Comparison of ENCODE assay signal across 13 cellular contexts in genomic region chr22:35480143-35480542, GRCh38.
DNase-seq lines count a peak whose midpoint lies in the region; ATAC-seq, FAIRE-seq and TF ChIP-seq lines count a peak whose summit lies in the region.
"Had no signal": no experiment of that assay in that cellular context is flagged by ENCODE, and none has a peak within 500 bp of the region (broad histone marks: within the 10 kb centered on the region; RNA-seq: fewer than 3 reads in every experiment).

No MANE protein-coding gene starts in this region.

- H3K14ac ChIP-seq in H9 (ENCODE audit: insufficient read depth, low read length) = no peak overlapping the region

- H2BK12ac ChIP-seq in H9 (ENCODE audit: insufficient read length, low read depth, low read length) = no peak overlapping the region

- no peaks in the 10 kb centered on the region for H3K36me3 ChIP-seq in GM12878 (ENCODE audit: control insufficient read depth in 2 of 2, insufficient read depth in 2 of 2, low read length in 1 of 2)
- no peaks in the 10 kb centered on the region for H3K36me3 ChIP-seq in left lung
- no peaks in the 10 kb centered on the region for H3K36me3 ChIP-seq in thymus (ENCODE audit: control insufficient read depth, insufficient read depth)

- H2BK20ac ChIP-seq in H9 (ENCODE audit: low read depth, low read length, poor library complexity, severe bottlenecking) = no peak overlapping the region

- no peak overlapping the region for H3K4ac ChIP-seq in H9 (ENCODE audit: low read depth, low read length)

- POLR2A ChIA-PET in GM12878 (lab: Charles Lee) = no interaction called here

- peaks cover 21% of the 10 kb centered on the region for H3K27me3 Mint-ChIP-seq in H9 (ENCODE audit: low read depth)
- peaks cover 16 to 21% of the 10 kb centered on the region in 2 donors for H3K27me3 Mint-ChIP-seq in natural killer cell treated with Interleukin-12 subunit alpha and Interleukin-12 subunit beta and Interleukin-15 and Interleukin-18, amount 100 ng/mL, for 72 hours
- H3K27me3 Mint-ChIP-seq in activated T-cell treated with anti-CD3 and anti-CD28 coated beads, Interleukin-2, amount 50 U/mL, for 72 hours (ENCODE audit: low read depth) = peaks cover 42% of the 10 kb centered on the region

- CTCF ChIA-PET in GM12878 (lab: Yijun Ruan, JAX) = interaction anchor here (0.6 kb wide), 1 partner anchor 72 kb away, joined by 3 read pairs; no protein-coding TSS in a partner anchor

- H4K20me1 ChIP-seq in H9 (ENCODE audit: control insufficient read depth, insufficient read depth, insufficient read length) = no peaks in the 10 kb centered on the region
- no peaks in the 10 kb centered on the region for H4K20me1 ChIP-seq in GM12878 (ENCODE audit: control insufficient read depth, insufficient read depth)

- H3K9me3 Mint-ChIP-seq in H9 = no peaks in the 10 kb centered on the region
- no peaks in the 10 kb centered on the region for H3K9me3 Mint-ChIP-seq in natural killer cell treated with Interleukin-12 subunit alpha and Interleukin-12 subunit beta and Interleukin-15 and Interleukin-18, amount 100 ng/mL, for 72 hours
- H3K9me3 Mint-ChIP-seq in activated T-cell treated with anti-CD3 and anti-CD28 coated beads, Interleukin-2, amount 50 U/mL, for 72 hours = no peaks in the 10 kb centered on the region
- H3K9me3 Mint-ChIP-seq: naive thymus-derived CD8-positive, alpha-beta T cell had no signal

- H2AK5ac ChIP-seq in H9 (ENCODE audit: insufficient read length, low read length) = no peak overlapping the region

- no peak overlapping the region for H3K56ac ChIP-seq in H9 (ENCODE audit: insufficient read length, low read depth, low read length)

- no peak overlapping the region for H3K27ac ChIP-seq in H9 (ENCODE audit: insufficient read length, low read depth, low read length)
- no peak overlapping the region for H3K27ac ChIP-seq in GM12878 (ENCODE audit: control insufficient read depth, insufficient read depth)
- H3K27ac ChIP-seq in left lung = no peak overlapping the region
- H3K27ac ChIP-seq in thymus (ENCODE audit: low read depth) = peak overlapping the region; percentile 31

- no peak overlapping the region for H3K4me3 ChIP-seq in GM12878
- no peak overlapping the region for H3K4me3 ChIP-seq in left lung
- no peak overlapping the region for H3K4me3 ChIP-seq in thymus (ENCODE audit: low read length)

- no peak overlapping the region for H3K27ac Mint-ChIP-seq in H9
- H3K27ac Mint-ChIP-seq in natural killer cell treated with Interleukin-12 subunit alpha and Interleukin-12 subunit beta and Interleukin-15 and Interleukin-18, amount 100 ng/mL, for 72 hours = no peak overlapping the region
- no peak overlapping the region for H3K27ac Mint-ChIP-seq in activated T-cell treated with anti-CD3 and anti-CD28 coated beads, Interleukin-2, amount 50 U/mL, for 72 hours

- intact Hi-C loops in GM12878 (cut with micrococcal nuclease; ENCODE audit: unreplicated experiment) (no loop called here), left lung (cut with DNase I) (no loop called here)

- no peak overlapping the region for H3K4me3 Mint-ChIP-seq in H9
- H3K4me3 Mint-ChIP-seq in natural killer cell treated with Interleukin-12 subunit alpha and Interleukin-12 subunit beta and Interleukin-15 and Interleukin-18, amount 100 ng/mL, for 72 hours = no peak overlapping the region
- H3K4me3 Mint-ChIP-seq in activated T-cell treated with anti-CD3 and anti-CD28 coated beads, Interleukin-2, amount 50 U/mL, for 72 hours = no peak overlapping the region
- H3K4me3 Mint-ChIP-seq: naive thymus-derived CD8-positive, alpha-beta T cell had no signal

- no peak for TF ChIP-seq POLR2A in GM12878 (IDR thresholded peaks at IDR 0.05; ENCODE audit: low read depth, low read length)

- no peak overlapping the region for H4K91ac ChIP-seq in H9 (ENCODE audit: insufficient read length, low read depth, low read length)

- TF ChIP-seq EP300 in GM12878 (IDR thresholded peaks at IDR 0.05; ENCODE audit: borderline replicate concordance in 1 of 2, control insufficient read depth in 1 of 2, low read depth in 2 of 2, low read length in 2 of 2) = no peak

- no peak overlapping the region for H4K5ac ChIP-seq in H9 (ENCODE audit: insufficient read length, low read depth, low read length)

- no peak overlapping the region for H3K23ac ChIP-seq in H9 (ENCODE audit: insufficient read length, low read depth, low read length)

- RAD21 ChIA-PET in GM12878 (lab: Charles Lee; ENCODE audit: unreplicated experiment) = no interaction called here

- H3K18ac ChIP-seq in H9 (ENCODE audit: insufficient read length, low read depth, low read length) = no peak overlapping the region

- TF ChIP-seq RAD21 in GM12878 (IDR thresholded peaks at IDR 0.05; ENCODE audit: insufficient read depth, low read depth, low read length) = no peak

- no CpG with 5 or more reads among the region's 11 CpGs for WGBS in H9 (ENCODE audit: extremely low coverage, insufficient read length, low lambda C conversion rate)
- 8% methylated on average over 11 of the region's 11 CpGs for WGBS in GM12878 (ENCODE audit: insufficient coverage, insufficient replicate concordance, low lambda C conversion rate, missing lambda C conversion rate)
- WGBS in thymus = 82% methylated on average over 11 of the region's 11 CpGs

- H4K8ac ChIP-seq in H9 (replicated peaks; ENCODE audit: insufficient read length, low read depth, low read length) = no peak overlapping the region

- BruUV-seq in GM12878 (replicated peaks; lab: Mats Ljungman, UMichigan) = no TSS peak

- SMC1A ChIA-PET in GM12878 (lab: Charles Lee; ENCODE audit: uncharacterized antibody, unreplicated experiment) = no interaction called here

- no peaks in the 10 kb centered on the region for H3K79me1 ChIP-seq in H9 (ENCODE audit: insufficient read depth, low read depth, low read length, poor library complexity, severe bottlenecking)

- H3K36me3 Mint-ChIP-seq in H9 (ENCODE audit: insufficient read depth in 1 of 3, low read depth in 3 of 3) = no peaks in the 10 kb centered on the region
- H3K36me3 Mint-ChIP-seq in natural killer cell treated with Interleukin-12 subunit alpha and Interleukin-12 subunit beta and Interleukin-15 and Interleukin-18, amount 100 ng/mL, for 72 hours = no peaks in the 10 kb centered on the region
- no peaks in the 10 kb centered on the region for H3K36me3 Mint-ChIP-seq in activated T-cell treated with anti-CD3 and anti-CD28 coated beads, Interleukin-2, amount 50 U/mL, for 72 hours (ENCODE audit: insufficient read depth in 2 of 2)
- H3K36me3 Mint-ChIP-seq: naive thymus-derived CD8-positive, alpha-beta T cell had no signal

- H3K9ac ChIP-seq in H9 (ENCODE audit: extremely low read depth, insufficient read length, low read length) = no peak overlapping the region
- H3K9ac ChIP-seq in GM12878 (ENCODE audit: control insufficient read depth, insufficient read depth, low read length) = no peak overlapping the region

- H2AFZ ChIP-seq in H9 (ENCODE audit: low read length) (no peak overlapping the region), GM12878 (ENCODE audit: control insufficient read depth, low read depth, low read length) (no peak overlapping the region)

- H3K4me1 ChIP-seq in H9 (ENCODE audit: insufficient read depth, low read length) (0 out of 2 replicates have a peak, but pooled peaks cover 4% of the 10 kb centered on the region), GM12878 (ENCODE audit: control insufficient read depth, insufficient read depth, low read length) (peaks cover 4% of the 10 kb centered on the region; the same call in 1 of the 2 replicates), left lung (peaks cover 19 to 26% of the 10 kb centered on the region in 2 donors), thymus (ENCODE audit: control insufficient read depth, insufficient read depth, low read length) (no peaks in the 10 kb centered on the region)

- TF ChIP-seq CTCF in H9 (conservative IDR thresholded peaks at IDR 0.05) (no peak), GM12878 (IDR thresholded peaks at IDR 0.05 in 2 of 3, conservative IDR thresholded peaks at IDR 0.05 in 1 of 3; ENCODE audit: control insufficient read depth in 2 of 3, extremely low read depth in 1 of 3, insufficient read depth in 1 of 3, low read depth in 3 of 3, low read length in 3 of 3) (no peak), left lung (IDR thresholded peaks at IDR 0.05) (no peak)

- peaks cover 12 to 29% of the 10 kb centered on the region in 2 experiments for H3K4me1 Mint-ChIP-seq in H9
- H3K4me1 Mint-ChIP-seq in natural killer cell treated with Interleukin-12 subunit alpha and Interleukin-12 subunit beta and Interleukin-15 and Interleukin-18, amount 100 ng/mL, for 72 hours (ENCODE audit: low read depth in 2 of 2) = peaks cover 0 to 6% of the 10 kb centered on the region in 2 donors
- peaks cover 8% of the 10 kb centered on the region for H3K4me1 Mint-ChIP-seq in activated T-cell treated with anti-CD3 and anti-CD28 coated beads, Interleukin-2, amount 50 U/mL, for 72 hours (ENCODE audit: low read depth)

- H2BK120ac ChIP-seq in H9 (ENCODE audit: low read depth, low read length, poor library complexity, severe bottlenecking) = no peak overlapping the region

- H3K79me2 ChIP-seq in H9 (ENCODE audit: insufficient read depth, low read length) (no peaks in the 10 kb centered on the region), GM12878 (ENCODE audit: control insufficient read depth, insufficient read depth, low read length) (no peaks in the 10 kb centered on the region)

- H3K4me2 ChIP-seq in H9 (ENCODE audit: insufficient read depth, insufficient read length, low read length) (no peak overlapping the region), GM12878 (ENCODE audit: control insufficient read depth, insufficient read depth) (no peak overlapping the region)

- in situ Hi-C loops in GM12878 (cut with MboI) = no loop called here

- no peak overlapping the region for H2BK15ac ChIP-seq in H9 (ENCODE audit: low read depth, low read length)

- DNase-seq in H9 (peak; percentile 13), GM12878 (ENCODE audit: low read depth, low spot score) (no peak), left lung (no peak), dedifferentiated amniotic fluid mesenchymal stem cell (ENCODE audit: extremely low spot score) (no peak)
- DNase-seq in natural killer cell treated with Interleukin-12 subunit alpha and Interleukin-12 subunit beta and Interleukin-15 and Interleukin-18, amount 100 ng/mL, for 72 hours (ENCODE audit: low spot score) = no peak
- DNase-seq in activated T-cell treated with anti-CD3 and anti-CD28 coated beads, Interleukin-2, amount 50 U/mL, for 72 hours = no peak
- DNase-seq: activated effector memory CD4-positive, alpha-beta T cell treated with Interleukin-2 at 50 U/mL for 16 hours; DMS79 treated with DMSO at 0.1 percent for 48 hours; dorsolateral prefrontal cortex; naive thymus-derived CD8-positive, alpha-beta T cell; stimulated activated CD4-positive, alpha-beta T cell treated with anti-CD3 and anti-CD28 coated beads, Interleukin-1b, Interleukin-23, amount 100 ng/mL, for 48 hours had no signal

- H3K27me3 ChIP-seq in H9 (ENCODE audit: insufficient read depth, low read length) (no peaks in the 10 kb centered on the region), GM12878 (replicated peaks in 1 of 2; ENCODE audit: control insufficient read depth in 2 of 2, insufficient read depth in 2 of 2, low read length in 1 of 2) (peaks cover 0 to 4% of the 10 kb centered on the region in 2 experiments; a peak in 2 of 4 replicates), left lung (peaks cover 0 to 14% of the 10 kb centered on the region in 2 donors), thymus (ENCODE audit: control insufficient read depth, insufficient read depth) (no peaks in the 10 kb centered on the region)
- H3K27me3 ChIP-seq: dorsolateral prefrontal cortex had no signal

- H3K9me3 ChIP-seq in H9 (ENCODE audit: control insufficient read depth, low read depth, low read length) (no peaks in the 10 kb centered on the region), GM12878 (replicated peaks; ENCODE audit: control insufficient read depth, insufficient read depth, low read length) (no peaks in the 10 kb centered on the region), left lung (no peaks in the 10 kb centered on the region), thymus (ENCODE audit: control insufficient read depth) (no peaks in the 10 kb centered on the region)

- ATAC-seq in GM12878 (peak; percentile 27; the same call in 1 of the 3 replicates), left lung (peak; percentile 27), GM19467 (IDR thresholded peaks at IDR 0.05; ENCODE audit: unreplicated experiment) (no peak)
- no peak for ATAC-seq in natural killer cell treated with Interleukin-12 subunit alpha and Interleukin-12 subunit beta and Interleukin-15 and Interleukin-18, amount 100 ng/mL, for 72 hours
- no peak for ATAC-seq in activated T-cell treated with anti-CD3 and anti-CD28 coated beads, Interleukin-2, amount 50 U/mL, for 72 hours (replicated peaks in 1 of 2)
- ATAC-seq: naive thymus-derived CD8-positive, alpha-beta T cell had no signal

- H2BK5ac ChIP-seq in H9 (ENCODE audit: insufficient read length, low read length) = no peak overlapping the region

- no peak overlapping the region for H3T11ph ChIP-seq in H9 (ENCODE audit: low read length)

- no peaks in the 10 kb centered on the region for H3K23me2 ChIP-seq in H9 (ENCODE audit: insufficient read length, low read depth, low read length, poor library complexity, severe bottlenecking)

- no peak for FAIRE-seq in GM12878 (lab: Jason Lieb, UNC)

Comparison
In these comparisons a context has a peak if more than half of its experiments do, and no peak if none do; other contexts are left out.
1. ATAC-seq: peak in GM12878 (single experiment) and left lung (single experiment); none in natural killer cell treated with Interleukin-12 subunit alpha and Interleukin-12 subunit beta and Interleukin-15 and Interleukin-18, amount 100 ng/mL, for 72 hours (0 of 2), activated T-cell treated with anti-CD3 and anti-CD28 coated beads, Interleukin-2, amount 50 U/mL, for 72 hours (0 of 2) and GM19467 (single experiment).